Comparison of ENCODE assay signal across 2 cellular contexts in genomic region chr12:57086951-57087688, GRCh38.
TF ChIP-seq lines count a peak whose summit lies in the region.

No MANE protein-coding gene starts in this region.

TF ChIP-seq in GM12878, 131 proteins besides CTCF, POLR2A, EP300 and RAD21 (continues in another document):
- 0 out of 2 replicates have a peak, but pooled peaks have one; percentile 4 for TF ChIP-seq PAX5 (IDR thresholded peaks at IDR 0.05; ENCODE audit: borderline replicate concordance, low read depth, low read length)
- TF ChIP-seq BRCA1 (IDR thresholded peaks at IDR 0.05; ENCODE audit: low read depth, low read length): no peak
- no peak for TF ChIP-seq NFXL1 (IDR thresholded peaks at IDR 0.05; ENCODE audit: borderline replicate concordance)
- no peak for TF ChIP-seq ZBTB11 (CRISPR knock-in tag; IDR thresholded peaks at IDR 0.05)
- peak; percentile 90 for TF ChIP-seq MEF2B (IDR thresholded peaks at IDR 0.05; ENCODE audit: partially characterized antibody, poor library complexity, severe bottlenecking)
- TF ChIP-seq PKNOX1 (IDR thresholded peaks at IDR 0.05): no peak
- no peak for TF ChIP-seq YY1 (IDR thresholded peaks at IDR 0.05; ENCODE audit: low read depth, low read length)
- TF ChIP-seq USF2 (IDR thresholded peaks at IDR 0.05; ENCODE audit: borderline replicate concordance, low read depth, low read length): no peak; the same call in 1 of the 2 replicates
- TF ChIP-seq HDGF (IDR thresholded peaks at IDR 0.05): no peak
- no peak for TF ChIP-seq NFYA (IDR thresholded peaks at IDR 0.05; ENCODE audit: borderline replicate concordance, low read depth, low read length)
- no peak for TF ChIP-seq ZNF274 (IDR thresholded peaks at IDR 0.05; ENCODE audit: insufficient read depth, insufficient read length)
- no peak for TF ChIP-seq RBBP5 (conservative IDR thresholded peaks at IDR 0.05)
- no peak for TF ChIP-seq BCL3 (IDR thresholded peaks at IDR 0.05; ENCODE audit: borderline replicate concordance, insufficient read depth, low read depth, low read length, poor library complexity, severe bottlenecking)
- TF ChIP-seq RELB (IDR thresholded peaks at IDR 0.05; ENCODE audit: low read depth): 0 out of 2 replicates have a peak, but pooled peaks have one; percentile 9
- TF ChIP-seq SMAD1 (IDR thresholded peaks at IDR 0.05; ENCODE audit: low read depth, partially characterized antibody): no peak
- no peak; the same call in 1 of the 2 replicates for TF ChIP-seq RB1 (IDR thresholded peaks at IDR 0.05; ENCODE audit: borderline replicate concordance)
- peak; percentile 15 for TF ChIP-seq SP1 (IDR thresholded peaks at IDR 0.05; ENCODE audit: low read depth, low read length)
- no peak for TF ChIP-seq LARP7 (IDR thresholded peaks at IDR 0.05)
- peak; percentile 46; the same call in 1 of the 2 replicates for TF ChIP-seq POLR2AphosphoS2 (IDR thresholded peaks at IDR 0.05; ENCODE audit: low read depth, low read length)
- no peak for TF ChIP-seq NR2C2 (IDR thresholded peaks at IDR 0.05; ENCODE audit: borderline replicate concordance, control insufficient read depth, insufficient read length, low read depth)
- 0 out of 2 replicates have a peak, but pooled peaks have one; percentile 34 for TF ChIP-seq NR2F1 (conservative IDR thresholded peaks at IDR 0.05)
- TF ChIP-seq NR2C1 (IDR thresholded peaks at IDR 0.05): no peak
- peak; percentile 7; the same call in 1 of the 2 replicates for TF ChIP-seq GATAD2B (conservative IDR thresholded peaks at IDR 0.05; ENCODE audit: low read depth)
- no peak for TF ChIP-seq SMC3 (IDR thresholded peaks at IDR 0.05; ENCODE audit: borderline replicate concordance, low read length)
- no peak for TF ChIP-seq CHD4 (IDR thresholded peaks at IDR 0.05)

TF ChIP-seq in HEK293T, 16 proteins besides CTCF, POLR2A, EP300 and RAD21:
- TF ChIP-seq SP1 (IDR thresholded peaks at IDR 0.05): no peak
- TF ChIP-seq ARNT (IDR thresholded peaks at IDR 0.05): no peak
- TF ChIP-seq L3MBTL2 (conservative IDR thresholded peaks at IDR 0.05): no peak
- TF ChIP-seq FOXA1 (IDR thresholded peaks at IDR 0.05): no peak
- no peak for TF ChIP-seq HDGF (IDR thresholded peaks at IDR 0.05; ENCODE audit: borderline replicate concordance)
- no peak for TF ChIP-seq SUZ12 (IDR thresholded peaks at IDR 0.05)
- no peak for TF ChIP-seq CTBP1 (IDR thresholded peaks at IDR 0.05; ENCODE audit: borderline replicate concordance)
- no peak for TF ChIP-seq LEF1 (IDR thresholded peaks at IDR 0.05; ENCODE audit: borderline replicate concordance)
- no peak for TF ChIP-seq FOXM1 (IDR thresholded peaks at IDR 0.05; ENCODE audit: borderline replicate concordance)
- TF ChIP-seq BHLHE40 (IDR thresholded peaks at IDR 0.05; ENCODE audit: borderline replicate concordance): no peak
- no peak for TF ChIP-seq NFRKB (IDR thresholded peaks at IDR 0.05)
- TF ChIP-seq FOXK2 (IDR thresholded peaks at IDR 0.05): no peak
- TF ChIP-seq ELF4 (IDR thresholded peaks at IDR 0.05): no peak
- TF ChIP-seq TARDBP (IDR thresholded peaks at IDR 0.05): no peak
- no peak for TF ChIP-seq PKNOX1 (IDR thresholded peaks at IDR 0.05)
- no peak for TF ChIP-seq ZNF384 (IDR thresholded peaks at IDR 0.05)
